20 cellular contexts compared by ENCODE assay signal in the genomic region with DNA sequence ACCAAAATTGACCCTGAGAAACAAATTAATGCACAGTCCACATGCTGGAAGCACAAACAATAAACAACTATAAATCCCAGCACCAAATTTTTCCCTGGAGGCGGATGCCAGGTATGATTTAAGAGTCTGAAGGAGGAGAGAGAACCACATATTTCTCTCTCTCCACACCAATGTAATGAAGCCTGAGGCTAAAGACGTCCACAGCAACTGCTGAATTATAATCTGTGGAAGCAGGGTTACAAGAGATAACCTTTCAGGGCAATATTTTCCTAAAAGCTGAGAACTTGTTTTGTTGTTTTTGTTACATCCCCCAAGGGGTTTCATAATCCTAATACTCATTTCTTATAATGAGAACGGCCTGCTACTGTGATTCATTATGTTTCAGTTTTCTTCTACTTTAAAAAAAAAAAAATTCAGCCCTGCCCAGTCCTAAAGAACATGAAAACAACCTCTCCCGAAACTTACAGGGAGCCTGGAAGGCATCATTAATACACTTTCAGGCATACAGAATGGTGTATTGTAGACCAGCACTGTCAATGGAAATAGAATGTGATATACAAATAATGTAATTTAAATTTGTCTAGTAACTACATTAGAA.
"Had no signal": no experiment of that assay in that cellular context is flagged by ENCODE, and none has a peak within 500 bp of the region (broad histone marks: within the 10 kb centered on the region; RNA-seq: fewer than 3 reads in every experiment).

No MANE protein-coding gene starts in this region.

- DNase-seq: activated CD4-positive, alpha-beta T cell treated with anti-CD3 and anti-CD28 coated beads, Interleukin-2, amount 10 ng/mL, durations not matched to agents 7 days and 5 days; activated CD8-positive, alpha-beta T cell treated with anti-CD3 and anti-CD28 coated beads, Interleukin-2, amount 10 ng/mL, durations not matched to agents 7 days and 5 days; activated naive CD4-positive, alpha-beta T cell treated with anti-CD3 and anti-CD28 coated beads for 36 hours; activated T-cell treated with anti-CD3 and anti-CD28 coated beads, Interleukin-2, amount 50 U/mL, for 24 hours; anterior cingulate cortex; colonic mucosa; hippocampal formation; mucosa of descending colon; naive B cell; right lobe of liver; stimulated activated naive CD4-positive, alpha-beta T cell treated with Interleukin-2 at 50 U/mL for 16 hours; substantia nigra; tibial artery had no signal

- H3K27ac ChIP-seq: colonic mucosa, prostate gland, right lobe of liver, tibial artery had no signal

- H3K9me3 ChIP-seq: colonic mucosa, mucosa of descending colon, prostate gland, right lobe of liver, tibial artery had no signal

- H3K4me2 ChIP-seq: smooth muscle cell had no signal

- H3K4me1 ChIP-seq: colonic mucosa, prostate gland, right lobe of liver, tibial artery had no signal

- ATAC-seq: activated CD4-positive, CD25-positive, alpha-beta regulatory T cell treated with anti-CD3 and anti-CD28 coated beads, Interleukin-2, amount 50 U/mL, for 24 hours; activated CD8-positive, alpha-beta T cell treated with anti-CD3 and anti-CD28 coated beads, Interleukin-2, amount 10 ng/mL, durations not matched to agents 7 days and 5 days; esophagus mucosa; left lobe of liver; mucosa of descending colon; right lobe of liver had no signal

- H3K27me3 ChIP-seq: colonic mucosa, right lobe of liver, tibial artery had no signal

- H3K4me3 ChIP-seq: colonic mucosa, mucosa of descending colon, prostate gland, right lobe of liver, smooth muscle cell, tibial artery had no signal

- H3K36me3 ChIP-seq: colonic mucosa, prostate gland, right lobe of liver, tibial artery had no signal

- FAIRE-seq: islet of Langerhans, urothelium cell line had no signal
